ENCODE assay signal across 16 cellular contexts in the genomic region with DNA sequence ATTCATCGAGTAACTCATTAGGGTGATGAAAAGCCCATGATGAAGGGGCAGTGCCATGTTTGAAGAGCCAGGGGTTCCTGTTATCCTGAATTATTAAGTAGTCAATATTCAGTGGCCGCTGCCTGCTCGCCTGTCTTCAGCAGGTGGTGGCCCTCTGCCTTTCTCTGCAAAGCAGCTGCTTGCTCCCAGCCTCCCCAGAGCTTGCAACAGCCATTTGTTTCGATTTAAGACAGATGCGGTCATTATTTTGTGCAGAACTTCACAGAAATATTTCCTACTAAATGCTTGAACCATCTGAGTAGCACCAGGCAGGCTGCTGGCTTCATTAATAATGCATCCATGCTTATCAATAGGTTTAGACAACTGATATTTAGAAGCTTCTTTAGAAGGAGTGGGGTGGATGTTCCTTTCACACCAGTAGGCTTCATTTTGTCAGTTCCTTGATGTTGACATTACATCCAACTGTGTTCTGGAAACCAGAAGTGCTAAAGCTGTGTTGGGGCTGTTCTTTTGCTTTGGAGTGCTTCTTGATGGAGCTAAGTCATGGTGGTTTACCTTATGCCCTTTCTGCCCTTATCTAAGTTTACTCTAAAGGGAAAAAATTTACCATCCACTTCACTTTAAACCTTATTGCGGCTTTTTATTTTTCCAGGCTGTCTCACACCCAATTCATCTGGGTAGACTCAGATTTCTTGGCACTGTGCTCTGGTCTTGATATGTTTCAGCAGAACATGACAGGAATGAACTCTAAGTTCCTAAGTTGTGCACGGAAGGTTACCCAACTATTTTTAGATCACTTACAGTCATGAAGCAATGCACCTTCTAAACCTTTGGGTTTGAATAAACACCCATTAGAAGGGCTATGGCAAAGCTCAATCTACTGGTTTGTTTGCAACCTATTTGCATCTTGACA.
DNase-seq lines count a peak whose midpoint lies in the region; ATAC-seq lines count a peak whose summit lies in the region.
"Had no signal": no experiment of that assay in that cellular context is flagged by ENCODE, and none has a peak within 500 bp of the region (broad histone marks: within the 10 kb centered on the region; RNA-seq: fewer than 3 reads in every experiment).

No MANE protein-coding gene starts in this region.

- no peaks in the 10 kb centered on the region for H3K27me3 ChIP-seq in right cardiac atrium (ENCODE audit: control insufficient read depth, insufficient read depth)
- H3K27me3 ChIP-seq in stomach smooth muscle (ENCODE audit: control insufficient read depth in 1 of 2, insufficient read depth in 2 of 2, low read length in 2 of 2), result no peaks in the 10 kb centered on the region

- 66% methylated on average over 7 of the region's 7 CpGs for WGBS in right cardiac atrium

- H3K27ac ChIP-seq in right cardiac atrium (ENCODE audit: low read length), result no peak overlapping the region
- peak overlapping the region; percentile 69 for H3K27ac ChIP-seq in stomach smooth muscle (ENCODE audit: low read length)
- H3K27ac ChIP-seq: spleen, VCaP had no signal

- intact Hi-C loops in Right ventricle myocardium superior (cut with DNase I) (no loop called here), right cardiac atrium (cut with DNase I) (no loop called here)

- no peaks in the 10 kb centered on the region for H3K36me3 ChIP-seq in stomach smooth muscle (ENCODE audit: control insufficient read depth in 2 of 2, insufficient read depth in 2 of 2, low read length in 2 of 2)
- H3K36me3 ChIP-seq: spleen had no signal

- ATAC-seq in Right ventricle myocardium superior (ENCODE audit: poor library complexity) (peak; percentile 94), right cardiac atrium (no peak), HG03175 (IDR thresholded peaks at IDR 0.05; ENCODE audit: unreplicated experiment) (no peak)
- ATAC-seq: left lobe of liver had no signal

- no peak overlapping the region for H3K4me3 ChIP-seq in right cardiac atrium (ENCODE audit: low read length)
- H3K4me3 ChIP-seq in stomach smooth muscle (ENCODE audit: low read length in 2 of 2), result peak overlapping the region in 1 of 2 donors; percentile 36
- H3K4me3 ChIP-seq: spleen had no signal

- H3K4me1 ChIP-seq in right cardiac atrium (ENCODE audit: control insufficient read depth, insufficient read depth, low read length), result no peaks in the 10 kb centered on the region
- H3K4me1 ChIP-seq in stomach smooth muscle (ENCODE audit: control insufficient read depth, insufficient read depth, low read length), result peaks cover 7% of the 10 kb centered on the region
- H3K4me1 ChIP-seq: spleen had no signal

- no peak overlapping the region for H3K9ac ChIP-seq in stomach smooth muscle (ENCODE audit: low read length in 2 of 2)

- DNase-seq in Right ventricle myocardium superior, result no peak
- DNase-seq in right cardiac atrium, result no peak
- peak; percentile 29 for DNase-seq in dedifferentiated amniotic fluid mesenchymal stem cell (ENCODE audit: extremely low spot score)
- peak; percentile 10 for DNase-seq in iris pigment epithelial cell (ENCODE audit: low read depth)
- DNase-seq in HK-2 (ENCODE audit: unreplicated experiment), result no peak
- DNase-seq in middle frontal gyrus (ENCODE audit: extremely low spot score, low spot score), result no peak
- DNase-seq: ACHN, activated gamma-delta T cell treated with Interleukin-2 at 50 U/mL for 16 hours, endodermal cell, hippocampal formation, KBM-7, spleen had no signal

- no peaks in the 10 kb centered on the region for H3K9me3 ChIP-seq in right cardiac atrium (ENCODE audit: control insufficient read depth, low read length)
- H3K9me3 ChIP-seq in stomach smooth muscle (ENCODE audit: control insufficient read depth in 2 of 2, low read length in 2 of 2), result no peaks in the 10 kb centered on the region

Comparison
In these comparisons a context has a peak if more than half of its experiments do, and no peak if none do; other contexts are left out.
1. DNase-seq: peak in dedifferentiated amniotic fluid mesenchymal stem cell (single experiment) and iris pigment epithelial cell (single experiment); none in Right ventricle myocardium superior (single experiment), right cardiac atrium (0 of 3), HK-2 (single experiment) and middle frontal gyrus (single experiment).